1 cellular context compared by ENCODE assay signal in genomic region chr3:62665627-62666433, GRCh38.
TF ChIP-seq lines count a peak whose summit lies in the region.

No MANE protein-coding gene starts in this region.

TF ChIP-seq in WTC11, 78 proteins besides CTCF, POLR2A, EP300 and RAD21 (continued from another document):
- TF ChIP-seq ZMAT4 (CRISPR knock-in tag; IDR thresholded peaks at IDR 0.05) (no peak), NFATC4 (CRISPR knock-in tag; IDR thresholded peaks at IDR 0.05) (no peak), FOXP1 (CRISPR knock-in tag; IDR thresholded peaks at IDR 0.05; ENCODE audit: borderline replicate concordance) (no peak), FOXJ3 (CRISPR knock-in tag; IDR thresholded peaks at IDR 0.05; ENCODE audit: borderline replicate concordance) (no peak), ATF1 (CRISPR knock-in tag; IDR thresholded peaks at IDR 0.05) (no peak)
- TF ChIP-seq, protein P1, sequence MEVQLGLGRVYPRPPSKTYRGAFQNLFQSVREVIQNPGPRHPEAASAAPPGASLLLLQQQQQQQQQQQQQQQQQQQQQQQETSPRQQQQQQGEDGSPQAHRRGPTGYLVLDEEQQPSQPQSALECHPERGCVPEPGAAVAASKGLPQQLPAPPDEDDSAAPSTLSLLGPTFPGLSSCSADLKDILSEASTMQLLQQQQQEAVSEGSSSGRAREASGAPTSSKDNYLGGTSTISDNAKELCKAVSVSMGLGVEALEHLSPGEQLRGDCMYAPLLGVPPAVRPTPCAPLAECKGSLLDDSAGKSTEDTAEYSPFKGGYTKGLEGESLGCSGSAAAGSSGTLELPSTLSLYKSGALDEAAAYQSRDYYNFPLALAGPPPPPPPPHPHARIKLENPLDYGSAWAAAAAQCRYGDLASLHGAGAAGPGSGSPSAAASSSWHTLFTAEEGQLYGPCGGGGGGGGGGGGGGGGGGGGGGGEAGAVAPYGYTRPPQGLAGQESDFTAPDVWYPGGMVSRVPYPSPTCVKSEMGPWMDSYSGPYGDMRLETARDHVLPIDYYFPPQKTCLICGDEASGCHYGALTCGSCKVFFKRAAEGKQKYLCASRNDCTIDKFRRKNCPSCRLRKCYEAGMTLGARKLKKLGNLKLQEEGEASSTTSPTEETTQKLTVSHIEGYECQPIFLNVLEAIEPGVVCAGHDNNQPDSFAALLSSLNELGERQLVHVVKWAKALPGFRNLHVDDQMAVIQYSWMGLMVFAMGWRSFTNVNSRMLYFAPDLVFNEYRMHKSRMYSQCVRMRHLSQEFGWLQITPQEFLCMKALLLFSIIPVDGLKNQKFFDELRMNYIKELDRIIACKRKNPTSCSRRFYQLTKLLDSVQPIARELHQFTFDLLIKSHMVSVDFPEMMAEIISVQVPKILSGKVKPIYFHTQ (CRISPR knock-in tag; IDR thresholded peaks at IDR 0.05): no peak
